In the genomic region with DNA sequence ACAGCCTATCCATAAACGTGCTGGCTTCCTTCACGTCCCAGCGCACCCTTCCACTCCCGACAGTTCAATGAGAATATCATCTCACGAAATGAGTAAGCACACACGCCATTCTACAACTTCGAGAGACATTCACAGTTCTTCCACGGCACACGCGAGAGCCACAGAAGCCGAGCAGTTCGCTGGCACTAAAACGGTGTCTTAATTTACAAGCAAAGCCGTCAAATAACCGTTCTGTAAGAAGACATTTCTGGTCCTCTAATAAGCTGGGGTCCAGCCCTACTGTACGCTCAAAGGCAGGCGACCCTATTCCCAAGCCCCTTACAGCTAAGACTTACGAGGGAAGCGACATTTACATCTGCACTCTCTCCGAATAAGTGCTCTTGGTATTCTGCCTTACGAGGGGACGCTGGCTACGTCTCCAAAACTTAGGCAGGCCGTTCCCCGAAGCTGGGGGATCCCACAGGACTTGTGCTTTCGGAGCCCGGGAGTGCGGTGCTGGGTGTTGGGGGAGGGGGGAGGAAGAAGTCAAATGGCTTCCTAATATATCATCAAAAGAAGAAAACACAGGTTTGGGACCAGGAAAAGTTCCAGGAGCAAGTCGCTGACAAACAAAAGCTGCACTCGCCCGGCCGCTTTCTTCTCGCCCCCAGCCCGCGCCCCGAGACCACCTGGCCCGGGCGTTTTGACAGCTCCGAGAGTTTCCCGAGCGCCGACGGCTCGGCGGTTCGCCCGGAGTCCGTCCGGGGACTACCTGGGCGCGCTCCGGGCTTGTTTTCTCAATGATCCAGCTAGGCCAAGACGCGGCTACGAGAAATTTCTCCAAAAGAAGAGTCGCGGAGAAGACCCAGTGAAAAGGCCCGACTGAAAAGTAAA, we compare ENCODE assay signal across 8 cellular contexts. TPM values are rescaled to one million over a fixed set of nuclear protein-coding genes. Genes with fewer than 3 reads are reported as not detected.
DNase-seq lines count a peak whose midpoint lies in the region; ATAC-seq and TF ChIP-seq lines count a peak whose summit lies in the region.
"Not testable (repeated sequence)": the region's sequence is repeated elsewhere in the genome, so short reads cannot be mapped to it uniquely, and the experiment has no call there.

No MANE protein-coding gene starts in this region.

- H3K36me3 ChIP-seq in RWPE2 (ENCODE audit: low read depth); lung (ENCODE audit: control insufficient read depth in 2 of 2, insufficient read depth in 2 of 2, low read length in 2 of 2): not testable (repeated sequence)

- WGBS in lung, 2 donors: 0% methylated on average over 58 of the region's 58 CpGs

- POLR2A ChIA-PET in AG04449 (lab: Yijun Ruan, JAX): not testable (repeated sequence)

- not testable (repeated sequence) for H3K27me3 ChIP-seq in RWPE2 (ENCODE audit: insufficient read depth, poor library complexity, severe bottlenecking); lung (ENCODE audit: control insufficient read depth, insufficient read depth)

- DNase-seq in AG04449 (ENCODE audit: low read depth, low spot score); RWPE2 (ENCODE audit: low spot score); epithelial cell of proximal tubule (ENCODE audit: low read depth): not testable (repeated sequence)
- DNase-seq in activated T-helper 9 cell treated with anti-CD3 and anti-CD28 coated beads, Interleukin-2, amount 50 U/mL, for 16 hours (ENCODE audit: low read depth): peak; percentile 12
- DNase-seq in lung (ENCODE audit: low spot score): peak; percentile 42
- DNase-seq in stimulated activated CD4-positive, alpha-beta T cell treated with anti-CD3 and anti-CD28 coated beads, Interleukin-15, amount 100 ng/mL, for 48 hours (ENCODE audit: low read depth in 2 of 2): peak; percentile 12 to 18

- not testable (repeated sequence) for TF ChIP-seq CTCF in AG04449 (IDR thresholded peaks at IDR 0.05; ENCODE audit: insufficient read depth, low read length, missing control alignments); RWPE2 (IDR thresholded peaks at IDR 0.05; ENCODE audit: poor library complexity, severe bottlenecking); epithelial cell of proximal tubule (conservative IDR thresholded peaks at IDR 0.05; ENCODE audit: low read depth, low read length); lung (IDR thresholded peaks at IDR 0.05; ENCODE audit: control extremely low read depth, extremely low read depth)

- peak overlapping the region; percentile 75 for H3K27ac ChIP-seq in RWPE2 (ENCODE audit: poor library complexity, severe bottlenecking)
- peak overlapping the region; percentile 62 to 85 for H3K27ac ChIP-seq in lung (ENCODE audit: low read depth in 1 of 2, low read length in 1 of 2)

- CTCF ChIA-PET in AG04449 (lab: Yijun Ruan, JAX): interaction anchor here (0.9 kb wide), 1 partner anchor 95 kb away, joined by 3 read pairs; no protein-coding TSS in a partner anchor

- H3K9me3 ChIP-seq in RWPE2 (ENCODE audit: severe bottlenecking); lung (ENCODE audit: control insufficient read depth in 2 of 2, insufficient read depth in 1 of 2, low read length in 1 of 2): not testable (repeated sequence)

- ATAC-seq in GM19025 (IDR thresholded peaks at IDR 0.05; ENCODE audit: low read depth, unreplicated experiment) (peak; percentile 18), HG03571 (IDR thresholded peaks at IDR 0.05; ENCODE audit: unreplicated experiment) (peak; percentile 25), RWPE2 (ENCODE audit: low read depth) (peak; percentile 28; the same call in 2 of the 3 replicates)
- not testable (repeated sequence) for ATAC-seq in lung (ENCODE audit: insufficient read depth, low FRiP score)

- H3K4me3 ChIP-seq in AG04449 (ENCODE audit: low read depth, low read length): peak overlapping the region; percentile 70
- H3K4me3 ChIP-seq in RWPE2 (ENCODE audit: severe bottlenecking): peak overlapping the region; percentile 77
- H3K4me3 ChIP-seq in epithelial cell of proximal tubule (ENCODE audit: low read depth, low read length): peak overlapping the region; percentile 64
- peak overlapping the region; percentile 91 for H3K4me3 ChIP-seq in lung

- H3K4me1 ChIP-seq in RWPE2 (ENCODE audit: insufficient read depth, poor library complexity, severe bottlenecking): not testable (repeated sequence)
- H3K4me1 ChIP-seq in lung (ENCODE audit: control insufficient read depth in 2 of 2, insufficient read depth in 2 of 2, low read length in 2 of 2): peaks cover 5 to 13% of the 10 kb centered on the region in 2 donors

RNA-seq across cellular contexts. Expression of a gene that starts 1.1 kb away (rescaled TPM):
- total RNA-seq in epithelial cell of proximal tubule (11.9 and 18.0 TPM in 2 replicates), lung (100 to 1,000 TPM in 1 of 2 donors, 10 to 100 TPM in 1; 90.7 to 115 TPM)
- 10 to 100 TPM; 10.2 to 13.9 TPM for polyA plus RNA-seq in lung
